ENCODE assay signal across 16 cellular contexts in the genomic region with DNA sequence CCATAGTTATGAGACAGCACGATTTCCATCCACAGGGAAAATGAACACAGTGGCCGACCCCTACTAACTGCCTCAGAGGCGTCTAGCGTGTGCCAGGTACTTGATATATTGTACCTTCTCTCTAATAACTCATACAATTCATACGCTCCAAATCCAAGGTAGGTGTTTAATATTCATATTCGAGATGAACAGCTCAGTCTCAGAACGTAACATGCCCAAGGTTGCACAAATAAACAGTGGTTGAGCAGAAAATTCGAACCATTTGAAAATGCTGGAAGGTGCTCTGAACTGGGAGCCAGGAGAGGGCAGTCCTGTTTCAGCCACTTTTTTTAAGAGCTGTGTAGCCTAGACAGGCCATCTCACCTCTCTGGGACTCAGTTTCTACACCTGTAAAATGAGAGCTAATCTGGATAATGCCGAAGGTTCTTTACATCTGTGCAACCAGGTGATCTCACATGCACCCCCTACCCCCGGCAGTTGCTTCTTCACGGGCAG. TPM values are rescaled to one million over a fixed set of nuclear protein-coding genes. Genes with fewer than 3 reads are reported as not detected.
DNase-seq lines count a peak whose midpoint lies in the region; ATAC-seq, FAIRE-seq and TF ChIP-seq lines count a peak whose summit lies in the region.
"Had no signal": no experiment of that assay in that cellular context is flagged by ENCODE, and none has a peak within 500 bp of the region (broad histone marks: within the 10 kb centered on the region; RNA-seq: fewer than 3 reads in every experiment).

No MANE protein-coding gene starts in this region.

- H3K9ac ChIP-seq in mammary epithelial cell (ENCODE audit: insufficient read depth, low read length), result no peak overlapping the region
- no peak overlapping the region for H3K9ac ChIP-seq in HepG2 (ENCODE audit: insufficient read depth, low read depth, low read length)

- H2AFZ ChIP-seq in mammary epithelial cell (ENCODE audit: low read depth, low read length) (peak overlapping the region; percentile 24), HepG2 (ENCODE audit: low read length) (no peak overlapping the region)

- dilution Hi-C loops in mammary epithelial cell (cut with HindIII; ENCODE audit: low sequenced_read_pairs), result no loop called here

- CTCF ChIA-PET in mammary epithelial cell (lab: Charles Lee; ENCODE audit: low non-redundant PET) (interaction anchor here (0.7 kb wide), 1 partner anchor 742 kb away, joined by 6 read pairs; no protein-coding TSS in a partner anchor), HepG2 (lab: Yijun Ruan, JAX; ENCODE audit: low intra/inter-chr PET ratio, low total read pairs) (interaction anchor here (0.6 to 0.7 kb wide), 2 partner anchors 13 to 57 kb away, joined by 3 read pairs; no protein-coding TSS in a partner anchor)

- TF ChIP-seq CTCF in cardiac muscle cell (IDR thresholded peaks at IDR 0.05; ENCODE audit: low read depth, low read length) (no peak), mammary epithelial cell (conservative IDR thresholded peaks at IDR 0.05 in 1 of 2, IDR thresholded peaks at IDR 0.05 in 1 of 2; ENCODE audit: extremely low read depth in 1 of 2, insufficient read depth in 1 of 2, low read depth in 1 of 2, low read length in 2 of 2) (no peak), HepG2 (CRISPR knock-in tag; IDR thresholded peaks at IDR 0.05) (no peak), transverse colon (IDR thresholded peaks at IDR 0.05) (no peak)

- H3K79me2 ChIP-seq in mammary epithelial cell (ENCODE audit: insufficient read depth, low read length), result no peaks in the 10 kb centered on the region
- no peaks in the 10 kb centered on the region for H3K79me2 ChIP-seq in HepG2 (ENCODE audit: insufficient read depth, low read length)

- POLR2A ChIA-PET in HepG2 (lab: Yijun Ruan, JAX), result no interaction called here

- H3K27me3 ChIP-seq in cardiac muscle cell (no peaks in the 10 kb centered on the region), mammary epithelial cell (ENCODE audit: insufficient read depth, low read length) (no peaks in the 10 kb centered on the region), HepG2 (ENCODE audit: control insufficient read depth in 1 of 2, insufficient read depth in 2 of 2, low read length in 2 of 2) (no peaks in the 10 kb centered on the region), transverse colon (peaks cover 5% of the 10 kb centered on the region)
- H3K27me3 ChIP-seq: body of pancreas had no signal

- H3K4me1 ChIP-seq in cardiac muscle cell (ENCODE audit: low read depth), result peaks cover 31% of the 10 kb centered on the region
- H3K4me1 ChIP-seq in mammary epithelial cell (ENCODE audit: insufficient read depth, low read length), result peaks cover 29% of the 10 kb centered on the region
- H3K4me1 ChIP-seq in HepG2 (ENCODE audit: insufficient read depth, low read length), result peaks cover 93% of the 10 kb centered on the region
- peaks cover 13 to 85% (median 56%) of the 10 kb centered on the region in 4 donors for H3K4me1 ChIP-seq in transverse colon

- no peak for TF ChIP-seq RAD21 in HepG2 (CRISPR knock-in tag; IDR thresholded peaks at IDR 0.05)

- peak overlapping the region; percentile 10 for H3K4me2 ChIP-seq in mammary epithelial cell (ENCODE audit: insufficient read depth, low read depth, low read length)
- no peak overlapping the region; the same call in 1 of the 2 replicates for H3K4me2 ChIP-seq in HepG2 (ENCODE audit: low read depth, low read length)

- TF ChIP-seq EP300 in HepG2 (IDR thresholded peaks at IDR 0.05; ENCODE audit: low read depth in 2 of 2, low read length in 2 of 2), result no peak
- TF ChIP-seq EP300 in HepG2 (CRISPR knock-in tag; IDR thresholded peaks at IDR 0.05; ENCODE audit: borderline replicate concordance), result no peak
- no peak for TF ChIP-seq EP300 in transverse colon (IDR thresholded peaks at IDR 0.05; ENCODE audit: low read depth)

- ATAC-seq in Right ventricle myocardium inferior (no peak), HepG2 (no peak), HG02678 (IDR thresholded peaks at IDR 0.05; ENCODE audit: unreplicated experiment) (no peak)
- ATAC-seq: gastroesophageal sphincter had no signal

- H3K4me3 ChIP-seq in cardiac muscle cell, result no peak overlapping the region
- H3K4me3 ChIP-seq in mammary epithelial cell (replicated peaks in 1 of 3; ENCODE audit: insufficient read depth in 1 of 3, low read depth in 2 of 3, low read length in 3 of 3), result no peak overlapping the region
- no peak overlapping the region for H3K4me3 ChIP-seq in HepG2 (replicated peaks in 1 of 3; ENCODE audit: insufficient read depth in 1 of 3, low read depth in 2 of 3, low read length in 3 of 3)
- no peak overlapping the region for H3K4me3 ChIP-seq in transverse colon
- H3K4me3 ChIP-seq: body of pancreas, gastroesophageal sphincter had no signal

- no peak for TF ChIP-seq POLR2A in HepG2 (IDR thresholded peaks at IDR 0.05; ENCODE audit: insufficient read depth in 1 of 2, low read depth in 2 of 2, low read length in 2 of 2)
- no peak for TF ChIP-seq POLR2A in transverse colon (IDR thresholded peaks at IDR 0.05)

- H3K27ac ChIP-seq in cardiac muscle cell, result peak overlapping the region; percentile 52
- no peak overlapping the region for H3K27ac ChIP-seq in mammary epithelial cell (ENCODE audit: insufficient read depth, low read depth, low read length)
- peak overlapping the region; percentile 7 for H3K27ac ChIP-seq in HepG2 (ENCODE audit: extremely low read length, insufficient read depth, low read length)
- peak overlapping the region; percentile 20 to 87 (median 63) for H3K27ac ChIP-seq in transverse colon
- H3K27ac ChIP-seq: gastroesophageal sphincter had no signal

- DNase-seq in cardiac muscle cell (ENCODE audit: low read depth in 1 of 2, low spot score in 1 of 2), result no peak
- DNase-seq in Right ventricle myocardium inferior (ENCODE audit: missing footprints), result no peak
- no peak for DNase-seq in mammary epithelial cell
- DNase-seq in HepG2 (ENCODE audit: low spot score), result no peak
- DNase-seq in transverse colon, result no peak
- DNase-seq in stimulated activated CD4-positive, alpha-beta T cell treated with anti-CD3 and anti-CD28 coated beads, Interleukin-1b, Interleukin-23, amount 100 ng/mL, for 48 hours, result no peak
- DNase-seq in Ammon's horn (ENCODE audit: low spot score), result no peak
- DNase-seq: activated CD8-positive, alpha-beta memory T cell treated with anti-CD3 and anti-CD28 coated beads for 24 hours; COR-L47; GDM1; NCI-H2107 had no signal

- H3K9me3 ChIP-seq in cardiac muscle cell (ENCODE audit: low read depth) (no peaks in the 10 kb centered on the region), mammary epithelial cell (replicated peaks; ENCODE audit: insufficient read depth, low read length) (no peaks in the 10 kb centered on the region), HepG2 (ENCODE audit: low read length) (no peaks in the 10 kb centered on the region), transverse colon (no peaks in the 10 kb centered on the region)
- H3K9me3 ChIP-seq: body of pancreas, gastroesophageal sphincter had no signal

- no TSS peak for BruUV-seq in mammary epithelial cell (replicated peaks; lab: Mats Ljungman, UMichigan)
- BruUV-seq in HepG2 (replicated peaks; lab: Mats Ljungman, UMichigan), result no TSS peak

- intact Hi-C loops in Right ventricle myocardium inferior (cut with DNase I) (no loop called here), mammary epithelial cell (cut with micrococcal nuclease) (loop anchor here (1.0 kb wide), 1 partner anchor 39 kb away; no protein-coding TSS in a partner anchor), HepG2 (cut with micrococcal nuclease; ENCODE audit: unreplicated experiment) (loop anchor here (2.0 kb wide), 1 partner anchor 38 kb away; no protein-coding TSS in a partner anchor), transverse colon (cut with DNase I; ENCODE audit: low total_unique reads) (no loop called here)

- 32% methylated on average over 11 of the region's 11 CpGs for WGBS in mammary epithelial cell (ENCODE audit: low coverage, missing lambda C conversion rate)
- 62% methylated on average over 11 of the region's 11 CpGs for WGBS in HepG2 (ENCODE audit: low lambda C conversion rate)
- WGBS in transverse colon (ENCODE audit: low coverage in 1 of 2), 2 donors, result 71 to 83% methylated on average over 3 to 11 of the region's 11 CpGs

- H3K36me3 ChIP-seq in cardiac muscle cell, result no peaks in the 10 kb centered on the region
- no peaks in the 10 kb centered on the region for H3K36me3 ChIP-seq in mammary epithelial cell (ENCODE audit: insufficient read depth, low read length)
- no peaks in the 10 kb centered on the region; a peak in 1 of 5 replicates for H3K36me3 ChIP-seq in HepG2 (replicated peaks in 1 of 2; ENCODE audit: control insufficient read depth in 1 of 2, insufficient read depth in 2 of 2, low read length in 2 of 2)
- H3K36me3 ChIP-seq in transverse colon, result no peaks in the 10 kb centered on the region
- H3K36me3 ChIP-seq: gastroesophageal sphincter had no signal

- in situ Hi-C loops in mammary epithelial cell (cut with MboI; ENCODE audit: low sequenced_read_pairs in 2 of 2), result loop anchor here in 1 of 2 donors (25.0 kb wide), 1 partner anchor 240 kb away; no protein-coding TSS in a partner anchor
- in situ Hi-C loops in HepG2 (cut with HindIII; ENCODE audit: extremely low pct_ligation_motif_present, low pct_unique_long_range_greater_than_20kb), result no loop called here
- in situ Hi-C loops in transverse colon (cut with MboI; ENCODE audit: low pct_ligation_motif_present in 1 of 4, low pct_unique_long_range_greater_than_20kb in 1 of 4, low sequenced_read_pairs in 3 of 4), result no loop called here

- peak; percentile 44 for FAIRE-seq in HepG2 (lab: Jason Lieb, UNC)
- FAIRE-seq: islet of Langerhans, small intestine had no signal

- H4K20me1 ChIP-seq in mammary epithelial cell (ENCODE audit: insufficient read depth, low read length) (no peaks in the 10 kb centered on the region), HepG2 (ENCODE audit: insufficient read depth, low read length) (no peaks in the 10 kb centered on the region)

RNA-seq across cellular contexts. Expression of gene SLC45A3, which starts 7.9 kb away (rescaled TPM):
- 4.9 and 10.4 TPM in 2 replicates for total RNA-seq in cardiac muscle cell
- 3.8 and 7.8 TPM in 2 replicates for polyA plus RNA-seq in cardiac muscle cell
- 6.5 TPM for total RNA-seq in Right ventricle myocardium inferior
- total RNA-seq in mammary epithelial cell, result 1 to 10 TPM; 3.2 to 4.3 TPM
- polyA plus RNA-seq in mammary epithelial cell, result 3.3 TPM
- 2.4 TPM for polyA minus RNA-seq in mammary epithelial cell
- total RNA-seq in HepG2 (2016; rRNA removed; fragmentation: Illumina TruSeq; extraction: Trizol), result 1.9 and 3.4 TPM in 2 replicates
- 0.97 and 1.2 TPM in 2 replicates for total RNA-seq in HepG2 (2016; cell fraction: cytosol; rRNA removed; fragmentation: Illumina TruSeq; extraction: Trizol; ENCODE audit: low read depth)
- total RNA-seq in HepG2 (2016; cell fraction: insoluble cytoplasmic fraction; rRNA removed; fragmentation: Illumina TruSeq; extraction: Trizol), result 1.8 and 4.0 TPM in 2 replicates
- 2.7 and 3.3 TPM in 2 replicates for total RNA-seq in HepG2 (2016; cell fraction: membrane; rRNA removed; fragmentation: Illumina TruSeq; extraction: Trizol)
- 2.3 and 3.7 TPM in 2 replicates for total RNA-seq in HepG2 (2016; cell fraction: nucleus; rRNA removed; fragmentation: Illumina TruSeq; extraction: Trizol)
- 4.1 and 7.3 TPM in 2 replicates for polyA plus RNA-seq in HepG2 (2011; rRNA removed)
- polyA plus RNA-seq in HepG2 (2011; cell fraction: cytosol; rRNA removed), result 4.4 TPM in 2 replicates
- 7.3 and 8.6 TPM in 2 replicates for polyA plus RNA-seq in HepG2 (2011; cell fraction: nucleus; rRNA removed)
- polyA plus RNA-seq in HepG2 (2012), result 4.0 and 4.7 TPM in 2 replicates
- 0.65 and 0.73 TPM in 2 replicates for polyA plus RNA-seq in HepG2 (2016; cell fraction: cytosol; fragmentation: Illumina TruSeq; extraction: Trizol; ENCODE audit: low read depth)
- 2.0 and 2.1 TPM in 2 replicates for polyA plus RNA-seq in HepG2 (2016; cell fraction: insoluble cytoplasmic fraction; fragmentation: Illumina TruSeq; extraction: Trizol; ENCODE audit: low read depth)
- polyA plus RNA-seq in HepG2 (2016; cell fraction: membrane; fragmentation: Illumina TruSeq; extraction: Trizol; ENCODE audit: low read depth), result 2.1 TPM in 2 replicates
- polyA plus RNA-seq in HepG2 (2016; cell fraction: nucleus; fragmentation: Illumina TruSeq; extraction: Trizol; ENCODE audit: insufficient read depth, low read depth), result 5.1 and 6.0 TPM in 2 replicates
- polyA minus RNA-seq in HepG2 (2011; rRNA and poly(A)+ RNA removed; ENCODE audit: low replicate concordance), result 1.8 and 9.9 TPM in 2 replicates
- polyA minus RNA-seq in HepG2 (2011; cell fraction: cytosol; rRNA and poly(A)+ RNA removed), result 3.3 and 3.4 TPM in 2 replicates
- 2.5 and 2.7 TPM in 2 replicates for polyA minus RNA-seq in HepG2 (2011; cell fraction: nucleus; rRNA and poly(A)+ RNA removed)
- total RNA-seq in transverse colon, result 10 to 100 TPM; 12.2 to 29.1 (median 17.0) TPM

RNA-seq across cellular contexts. Expression of gene ELK4, which starts 40.6 kb away (rescaled TPM):
- total RNA-seq in cardiac muscle cell (9.1 and 13.0 TPM in 2 replicates), Right ventricle myocardium inferior (35.5 TPM), mammary epithelial cell (10 to 100 TPM; 17.7 to 38.6 TPM), HepG2 (2016; rRNA removed; fragmentation: Illumina TruSeq; extraction: Trizol) (13.1 and 15.0 TPM in 2 replicates), transverse colon (10 to 100 TPM; 16.0 to 24.1 (median 19.7) TPM)
- polyA plus RNA-seq in cardiac muscle cell (1.8 and 4.9 TPM in 2 replicates), mammary epithelial cell (4.9 TPM), HepG2 (2011; rRNA removed) (6.8 and 8.3 TPM in 2 replicates)
- polyA minus RNA-seq in mammary epithelial cell, result 37.7 TPM
- 17.4 and 18.2 TPM in 2 replicates for total RNA-seq in HepG2 (2016; cell fraction: cytosol; rRNA removed; fragmentation: Illumina TruSeq; extraction: Trizol; ENCODE audit: low read depth)
- 12.5 and 14.4 TPM in 2 replicates for total RNA-seq in HepG2 (2016; cell fraction: insoluble cytoplasmic fraction; rRNA removed; fragmentation: Illumina TruSeq; extraction: Trizol)
- total RNA-seq in HepG2 (2016; cell fraction: membrane; rRNA removed; fragmentation: Illumina TruSeq; extraction: Trizol), result 27.6 and 35.3 TPM in 2 replicates
- total RNA-seq in HepG2 (2016; cell fraction: nucleus; rRNA removed; fragmentation: Illumina TruSeq; extraction: Trizol), result 14.7 and 15.8 TPM in 2 replicates
- 2.3 and 3.5 TPM in 2 replicates for polyA plus RNA-seq in HepG2 (2011; cell fraction: cytosol; rRNA removed)
- polyA plus RNA-seq in HepG2 (2011; cell fraction: nucleus; rRNA removed), result 11.0 and 12.1 TPM in 2 replicates
- 9.9 and 11.2 TPM in 2 replicates for polyA plus RNA-seq in HepG2 (2012)
- 9.0 and 9.8 TPM in 2 replicates for polyA plus RNA-seq in HepG2 (2016; cell fraction: cytosol; fragmentation: Illumina TruSeq; extraction: Trizol; ENCODE audit: low read depth)
- 12.2 TPM in 2 replicates for polyA plus RNA-seq in HepG2 (2016; cell fraction: insoluble cytoplasmic fraction; fragmentation: Illumina TruSeq; extraction: Trizol; ENCODE audit: low read depth)
- polyA plus RNA-seq in HepG2 (2016; cell fraction: membrane; fragmentation: Illumina TruSeq; extraction: Trizol; ENCODE audit: low read depth), result 15.0 TPM in 2 replicates
- polyA plus RNA-seq in HepG2 (2016; cell fraction: nucleus; fragmentation: Illumina TruSeq; extraction: Trizol; ENCODE audit: insufficient read depth, low read depth), result 20.1 and 20.3 TPM in 2 replicates
- 12.0 and 30.8 TPM in 2 replicates for polyA minus RNA-seq in HepG2 (2011; rRNA and poly(A)+ RNA removed; ENCODE audit: low replicate concordance)
- 11.9 and 12.8 TPM in 2 replicates for polyA minus RNA-seq in HepG2 (2011; cell fraction: cytosol; rRNA and poly(A)+ RNA removed)
- 21.0 and 22.3 TPM in 2 replicates for polyA minus RNA-seq in HepG2 (2011; cell fraction: nucleus; rRNA and poly(A)+ RNA removed)

Comparison
In these comparisons a context has a peak if more than half of its experiments do, and no peak if none do; other contexts are left out.
1. intact Hi-C loops: an anchor here in mammary epithelial cell (1.0 kb wide) and HepG2 (2.0 kb wide); none called in Right ventricle myocardium inferior and transverse colon.